ENCODE assay signal across 1 cellular context in genomic region chr15:51131596-51132290, GRCh38.
TF ChIP-seq lines count a peak whose summit lies in the region.

No MANE protein-coding gene starts in this region.

TF ChIP-seq in IMR-90, 13 proteins besides CTCF, POLR2A, EP300 and RAD21:
- no peak for TF ChIP-seq CEBPB (IDR thresholded peaks at IDR 0.05; ENCODE audit: low read depth, low read length)
- no peak for TF ChIP-seq MAFK (IDR thresholded peaks at IDR 0.05; ENCODE audit: low read depth, low read length)
- no peak for TF ChIP-seq MXI1 (IDR thresholded peaks at IDR 0.05; ENCODE audit: borderline replicate concordance, low read depth, low read length)
- TF ChIP-seq RFX5 (IDR thresholded peaks at IDR 0.05; ENCODE audit: low read depth, low read length) = no peak
- TF ChIP-seq FOS (IDR thresholded peaks at IDR 0.05; ENCODE audit: low read depth, low read length) = no peak
- TF ChIP-seq RCOR1 (IDR thresholded peaks at IDR 0.05; ENCODE audit: insufficient replicate concordance, low read length) = no peak
- no peak for TF ChIP-seq BHLHE40 (IDR thresholded peaks at IDR 0.05; ENCODE audit: low read depth, low read length)
- no peak for TF ChIP-seq NFE2L2 (IDR thresholded peaks at IDR 0.05; ENCODE audit: low read depth, low read length)
- TF ChIP-seq USF2 (IDR thresholded peaks at IDR 0.05; ENCODE audit: low read depth, low read length) = no peak
- no peak for TF ChIP-seq CHD1 (IDR thresholded peaks at IDR 0.05; ENCODE audit: low read depth, low read length)
- TF ChIP-seq SMC3 (IDR thresholded peaks at IDR 0.05; ENCODE audit: low read depth, low read length) = no peak
- no peak for TF ChIP-seq ELK1 (IDR thresholded peaks at IDR 0.05; ENCODE audit: borderline replicate concordance, low read depth, low read length)
- no peak for TF ChIP-seq MAZ (IDR thresholded peaks at IDR 0.05; ENCODE audit: borderline replicate concordance, low read depth, low read length)
